In genomic region chr5:138752341-138752950, GRCh38 we compare ENCODE assay signal across 8 cellular contexts. TPM values are rescaled to one million over a fixed set of nuclear protein-coding genes. Genes with fewer than 3 reads are reported as not detected.
DNase-seq lines count a peak whose midpoint lies in the region; ATAC-seq, FAIRE-seq and TF ChIP-seq lines count a peak whose summit lies in the region.

No MANE protein-coding gene starts in this region.

- H3K27ac ChIP-seq in GM12878 (ENCODE audit: control insufficient read depth, insufficient read depth) (no peak overlapping the region; the same call in 1 of the 2 replicates), temporal lobe (ENCODE audit: low read depth, low read length) (peak overlapping the region; percentile 92)

- no peak for FAIRE-seq in GM12878 (lab: Jason Lieb, UNC)

- 37% methylated on average over 14 of the region's 18 CpGs for WGBS in GM12878 (ENCODE audit: insufficient coverage, insufficient replicate concordance, low lambda C conversion rate, missing lambda C conversion rate)

- H3K27me3 ChIP-seq in GM12878 (replicated peaks in 1 of 2; ENCODE audit: control insufficient read depth in 2 of 2, insufficient read depth in 2 of 2, low read length in 1 of 2) (no peaks in the 10 kb centered on the region; a peak in 1 of 4 replicates), kidney epithelial cell (ENCODE audit: control insufficient read depth, insufficient read depth, low read length) (no peaks in the 10 kb centered on the region)

- H3K9me3 ChIP-seq in GM12878 (replicated peaks; ENCODE audit: control insufficient read depth, insufficient read depth, low read length), result no peaks in the 10 kb centered on the region; the same call in 1 of the 3 replicates

- H3K4me2 ChIP-seq in GM12878 (ENCODE audit: control insufficient read depth, insufficient read depth), result peak overlapping the region; percentile 78

- CTCF ChIA-PET in GM12878 (lab: Yijun Ruan, JAX), result interaction anchor here (0.6 to 1.1 kb wide), 2 partner anchors 19 to 38 kb away, joined by 3 read pairs; no protein-coding TSS in a partner anchor

- SMC1A ChIA-PET in GM12878 (lab: Charles Lee; ENCODE audit: uncharacterized antibody, unreplicated experiment), result interaction anchor here (0.6 to 1.5 kb wide), 2 partner anchors 10 to 166 kb away, joined by 4 read pairs; no protein-coding TSS in a partner anchor

- intact Hi-C loops in GM12878 (cut with micrococcal nuclease; ENCODE audit: unreplicated experiment), result no loop called here

- POLR2A ChIA-PET in GM12878 (lab: Charles Lee), result interaction anchor here (0.6 to 1.5 kb wide), 3 partner anchors 17 to 176 kb away, joined by 3 to 7 read pairs (median 7); no protein-coding TSS in a partner anchor

- TF ChIP-seq CTCF in GM12878 (IDR thresholded peaks at IDR 0.05 in 2 of 3, conservative IDR thresholded peaks at IDR 0.05 in 1 of 3; ENCODE audit: control insufficient read depth in 2 of 3, extremely low read depth in 1 of 3, insufficient read depth in 1 of 3, low read depth in 3 of 3, low read length in 3 of 3) (peak in 1 of 3 experiments; percentile 6; a peak in 1 of 6 replicates), kidney epithelial cell (IDR thresholded peaks at IDR 0.05; ENCODE audit: insufficient read depth, low read length, poor library complexity, severe bottlenecking) (no peak)

- TF ChIP-seq EP300 in GM12878 (IDR thresholded peaks at IDR 0.05; ENCODE audit: borderline replicate concordance in 1 of 2, control insufficient read depth in 1 of 2, low read depth in 2 of 2, low read length in 2 of 2), result no peak

- H3K4me1 ChIP-seq in GM12878 (ENCODE audit: control insufficient read depth, insufficient read depth, low read length), result peaks cover 8% of the 10 kb centered on the region; the same call in 1 of the 2 replicates

- ATAC-seq in GM12878 (no peak), GM18520 (IDR thresholded peaks at IDR 0.05; ENCODE audit: unreplicated experiment) (no peak)

- TF ChIP-seq POLR2A in GM12878 (IDR thresholded peaks at IDR 0.05; ENCODE audit: low read depth, low read length), result no peak

- H3K9ac ChIP-seq in GM12878 (ENCODE audit: control insufficient read depth, insufficient read depth, low read length), result peak overlapping the region; percentile 45; the same call in 1 of the 2 replicates

- in situ Hi-C loops in GM12878 (cut with MboI), result no loop called here

- peaks cover 33% of the 10 kb centered on the region for H3K79me2 ChIP-seq in GM12878 (ENCODE audit: control insufficient read depth, insufficient read depth, low read length)

- DNase-seq in DMS 273 treated with DMSO at 0.1 percent for 48 hours (lab: John Stamatoyannopoulos, UW) (peak; percentile 44), LHCN-M2 (ENCODE audit: low read depth) (peak; percentile 32), GM12878 (ENCODE audit: low read depth, low spot score) (no peak), kidney epithelial cell (ENCODE audit: low read depth) (no peak), NCI-H2081 (lab: John Stamatoyannopoulos, UW) (no peak), DMS79 treated with DMSO at 0.1 percent for 48 hours (lab: John Stamatoyannopoulos, UW) (no peak)

- H3K4me3 ChIP-seq in GM12878, result peak overlapping the region; percentile 97
- H3K4me3 ChIP-seq in kidney epithelial cell (ENCODE audit: low read depth, low read length), result peak overlapping the region; percentile 79

- H3K36me3 ChIP-seq in GM12878 (ENCODE audit: control insufficient read depth in 2 of 2, insufficient read depth in 2 of 2, low read length in 1 of 2) (no peaks in the 10 kb centered on the region), kidney epithelial cell (ENCODE audit: control insufficient read depth, insufficient read depth, low read length) (no peaks in the 10 kb centered on the region)

- RAD21 ChIA-PET in GM12878 (lab: Charles Lee; ENCODE audit: unreplicated experiment), result interaction anchor here (0.6 kb wide), 2 partner anchors 519 to 1073 kb away, joined by 3 read pairs; no protein-coding TSS in a partner anchor

- TF ChIP-seq RAD21 in GM12878 (IDR thresholded peaks at IDR 0.05; ENCODE audit: insufficient read depth, low read depth, low read length), result no peak

- no TSS peak for BruUV-seq in GM12878 (replicated peaks; lab: Mats Ljungman, UMichigan)

- peak overlapping the region; percentile 62 for H2AFZ ChIP-seq in GM12878 (ENCODE audit: control insufficient read depth, low read depth, low read length)

- no peaks in the 10 kb centered on the region for H4K20me1 ChIP-seq in GM12878 (ENCODE audit: control insufficient read depth, insufficient read depth)

TF ChIP-seq in GM12878, 131 proteins besides CTCF, POLR2A, EP300 and RAD21:
- TF ChIP-seq ZNF274 (IDR thresholded peaks at IDR 0.05; ENCODE audit: insufficient read depth, insufficient read length), result no peak
- TF ChIP-seq IRF3 (IDR thresholded peaks at IDR 0.05), result no peak
- no peak for TF ChIP-seq TARDBP (IDR thresholded peaks at IDR 0.05; ENCODE audit: borderline replicate concordance)
- TF ChIP-seq CBFB (IDR thresholded peaks at IDR 0.05; ENCODE audit: low read depth), result no peak
- no peak for TF ChIP-seq BCL11A (IDR thresholded peaks at IDR 0.05; ENCODE audit: low read depth, low read length)
- no peak for TF ChIP-seq MTA2 (IDR thresholded peaks at IDR 0.05; ENCODE audit: low read depth)
- TF ChIP-seq ZSCAN29 (IDR thresholded peaks at IDR 0.05), result no peak

RNA-seq across cellular contexts. Expression of gene CTNNA1, which starts 0.8 kb away (rescaled TPM):
- 225 and 232 TPM in 2 replicates for total RNA-seq in LHCN-M2 (2014; rRNA removed)
- 195 TPM for polyA plus RNA-seq in LHCN-M2 (2012)
- 151 and 155 TPM in 2 replicates for total RNA-seq in GM12878 (2013; cell fraction: nucleolus; rRNA removed)
- total RNA-seq in GM12878 (2014; rRNA removed), result 91.5 and 101 TPM in 2 replicates
- 84.9 and 85.4 TPM in 2 replicates for total RNA-seq in GM12878 (2014; rRNA removed; fragmentation: Illumina TruSeq; extraction: Trizol)
- total RNA-seq in GM12878 (2021), result 104 and 109 TPM in 2 replicates
- 35.5 TPM for polyA plus RNA-seq in GM12878 (2011; ENCODE audit: low read depth)
- polyA plus RNA-seq in GM12878 (2011; rRNA removed), result 24.5 and 32.6 TPM in 2 replicates
- polyA plus RNA-seq in GM12878 (2011; cell fraction: cytosol; rRNA removed), result 50.4 and 52.3 TPM in 2 replicates
- 46.6 and 67.1 TPM in 2 replicates for polyA plus RNA-seq in GM12878 (2011; cell fraction: nucleus; rRNA removed)
- 53.1 and 54.1 TPM in 2 replicates for polyA plus RNA-seq in GM12878 (2012)
- 85.3 and 88.3 TPM in 2 replicates for polyA plus RNA-seq in GM12878 (2014; fragmentation: Illumina TruSeq; extraction: Trizol)
- 10 to 100 TPM; 48.7 to 53.3 TPM for polyA plus RNA-seq in GM12878 (2014; fragmentation: Nextera tagmentation; extraction: Ambion mirVana)
- polyA plus RNA-seq in GM12878 (2014; rRNA removed), result 62.1 and 65.5 TPM in 2 replicates
- polyA plus RNA-seq in GM12878 (2016; fragmentation: Nextera tagmentation; extraction: Ambion mirVana), result 10 to 100 TPM; 47.5 to 47.8 TPM
- polyA minus RNA-seq in GM12878 (2011; rRNA and poly(A)+ RNA removed), result 41.9 and 53.4 TPM in 2 replicates
- polyA minus RNA-seq in GM12878 (2011; cell fraction: cytosol; rRNA and poly(A)+ RNA removed), result 46.5 and 59.8 TPM in 2 replicates
- 19.9 and 35.6 TPM in 2 replicates for polyA minus RNA-seq in GM12878 (2011; cell fraction: nucleus; rRNA and poly(A)+ RNA removed)
- 397 and 420 TPM in 2 replicates for total RNA-seq in kidney epithelial cell
- total RNA-seq in temporal lobe, result 190 TPM

Comparison
In these comparisons a context has a peak if more than half of its experiments do, and no peak if none do; other contexts are left out.
1. DNase-seq: peak in DMS 273 treated with DMSO at 0.1 percent for 48 hours (single experiment) and LHCN-M2 (single experiment); none in GM12878 (single experiment), kidney epithelial cell (single experiment), NCI-H2081 (0 of 2) and DMS79 treated with DMSO at 0.1 percent for 48 hours (single experiment).